ENCODE assay signal across 21 cellular contexts in the genomic region with DNA sequence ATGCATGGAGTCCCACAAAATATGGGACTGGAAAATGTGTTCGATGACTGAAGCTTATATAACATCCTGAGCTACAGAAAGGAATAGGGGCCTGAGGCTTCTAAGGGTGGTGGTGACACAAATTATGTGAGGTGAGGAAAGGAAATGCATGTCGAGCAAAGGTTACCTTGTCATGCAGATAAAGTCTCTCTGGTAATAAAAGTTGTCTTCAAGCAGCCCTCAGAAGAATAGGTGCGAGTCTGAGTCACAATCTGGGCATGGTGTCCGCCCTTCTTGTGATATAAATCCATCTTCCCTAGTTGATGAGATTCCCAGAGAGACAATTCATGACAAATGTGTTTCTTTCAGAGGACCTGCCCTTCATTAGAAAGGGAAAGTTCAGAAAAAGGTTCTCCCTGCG.
"Had no signal": no experiment of that assay in that cellular context is flagged by ENCODE, and none has a peak within 500 bp of the region (broad histone marks: within the 10 kb centered on the region; RNA-seq: fewer than 3 reads in every experiment).

No MANE protein-coding gene starts in this region.

- H3K9me3 ChIP-seq: gastroesophageal sphincter, testis had no signal

- H3K4me1 ChIP-seq: gastroesophageal sphincter, sigmoid colon, testis had no signal

- H3K36me3 Mint-ChIP-seq: stimulated activated memory B cell treated with anti-CD40 and anti-IgM and Interleukin-4, amounts not matched to agents 10 μg/mL and 1 μg/mL and 100 μg/mL, for 72 hours had no signal

- H3K4me3 ChIP-seq: gastroesophageal sphincter, sigmoid colon, smooth muscle cell, testis had no signal

- H3K36me3 ChIP-seq: gastroesophageal sphincter, sigmoid colon had no signal

- H3K27me3 ChIP-seq: gastroesophageal sphincter, sigmoid colon, testis had no signal

- ATAC-seq: activated CD4-positive, CD25-positive, alpha-beta regulatory T cell treated with anti-CD3 and anti-CD28 coated beads, Interleukin-2, amount 50 U/mL, for 24 hours; activated naive CD8-positive, alpha-beta T cell treated with anti-CD3 and anti-CD28 coated beads, Interleukin-2, amount 50 U/mL, for 24 hours; activated T-cell treated with anti-CD3 and anti-CD28 coated beads, Interleukin-2, amount 50 U/mL, for 72 hours; gastroesophageal sphincter; left ventricle myocardium superior; stimulated activated memory B cell treated with anti-CD40 and anti-IgM and Interleukin-4, amounts not matched to agents 10 μg/mL and 1 μg/mL and 100 μg/mL, for 72 hours had no signal

- H3K27ac ChIP-seq: epithelial cell of prostate, gastroesophageal sphincter, sigmoid colon, testis had no signal

- DNase-seq: activated CD4-positive, alpha-beta memory T cell treated with anti-CD3 and anti-CD28 coated beads, Interleukin-2, amount 10 ng/mL, durations not matched to agents 7 days and 5 days; activated CD4-positive, alpha-beta T cell treated with anti-CD3 and anti-CD28 coated beads, Interleukin-2, amount 10 ng/mL, durations not matched to agents 24 days and 14 days; activated effector memory CD4-positive, alpha-beta T cell treated with anti-CD3 and anti-CD28 coated beads, Interleukin-2, amount 50 U/mL, for 16 hours; activated naive CD4-positive, alpha-beta T cell treated with anti-CD3 and anti-CD28 coated beads, Interleukin-2, amount 50 U/mL, for 16 hours; activated naive CD8-positive, alpha-beta T cell treated with anti-CD3 and anti-CD28 coated beads, Interleukin-2, amount 50 U/mL, for 24 hours; activated T-cell treated with anti-CD3 and anti-CD28 coated beads, Interleukin-2, amount 50 U/mL, for 72 hours; cortex of kidney; head of caudate nucleus; left ventricle myocardium superior; occipital lobe; posterior cingulate gyrus; sigmoid colon; stimulated activated CD4-positive, alpha-beta T cell treated with anti-CD3 and anti-CD28 coated beads, Interleukin-15, amount 100 ng/mL, for 24 hours; testis; trophoblast cell had no signal

- H3K4me1 Mint-ChIP-seq: activated CD4-positive, alpha-beta memory T cell treated with anti-CD3 and anti-CD28 coated beads, Interleukin-2, amount 10 ng/mL, durations not matched to agents 7 days and 5 days; activated CD4-positive, alpha-beta T cell treated with anti-CD3 and anti-CD28 coated beads, Interleukin-2, amount 10 ng/mL, durations not matched to agents 24 days and 14 days; activated naive CD8-positive, alpha-beta T cell treated with anti-CD3 and anti-CD28 coated beads, Interleukin-2, amount 50 U/mL, for 24 hours; nephron; stimulated activated memory B cell treated with anti-CD40 and anti-IgM and Interleukin-4, amounts not matched to agents 10 μg/mL and 1 μg/mL and 100 μg/mL, for 72 hours had no signal

- H3K27me3 Mint-ChIP-seq: activated CD4-positive, alpha-beta memory T cell treated with anti-CD3 and anti-CD28 coated beads, Interleukin-2, amount 10 ng/mL, durations not matched to agents 7 days and 5 days; activated CD4-positive, alpha-beta T cell treated with anti-CD3 and anti-CD28 coated beads, Interleukin-2, amount 10 ng/mL, durations not matched to agents 24 days and 14 days; activated naive CD8-positive, alpha-beta T cell treated with anti-CD3 and anti-CD28 coated beads, Interleukin-2, amount 50 U/mL, for 24 hours; stimulated activated memory B cell treated with anti-CD40 and anti-IgM and Interleukin-4, amounts not matched to agents 10 μg/mL and 1 μg/mL and 100 μg/mL, for 72 hours had no signal

- H3K4me3 Mint-ChIP-seq: activated CD4-positive, alpha-beta memory T cell treated with anti-CD3 and anti-CD28 coated beads, Interleukin-2, amount 10 ng/mL, durations not matched to agents 7 days and 5 days; activated CD4-positive, alpha-beta T cell treated with anti-CD3 and anti-CD28 coated beads, Interleukin-2, amount 10 ng/mL, durations not matched to agents 24 days and 14 days; activated naive CD8-positive, alpha-beta T cell treated with anti-CD3 and anti-CD28 coated beads, Interleukin-2, amount 50 U/mL, for 24 hours; activated T-cell treated with anti-CD3 and anti-CD28 coated beads, Interleukin-2, amount 50 U/mL, for 72 hours; nephron; stimulated activated memory B cell treated with anti-CD40 and anti-IgM and Interleukin-4, amounts not matched to agents 10 μg/mL and 1 μg/mL and 100 μg/mL, for 72 hours had no signal

- H3K27ac Mint-ChIP-seq: activated CD4-positive, alpha-beta memory T cell treated with anti-CD3 and anti-CD28 coated beads, Interleukin-2, amount 10 ng/mL, durations not matched to agents 7 days and 5 days; activated CD4-positive, alpha-beta T cell treated with anti-CD3 and anti-CD28 coated beads, Interleukin-2, amount 10 ng/mL, durations not matched to agents 24 days and 14 days; activated naive CD8-positive, alpha-beta T cell treated with anti-CD3 and anti-CD28 coated beads, Interleukin-2, amount 50 U/mL, for 24 hours; activated T-cell treated with anti-CD3 and anti-CD28 coated beads, Interleukin-2, amount 50 U/mL, for 72 hours; nephron; stimulated activated memory B cell treated with anti-CD40 and anti-IgM and Interleukin-4, amounts not matched to agents 10 μg/mL and 1 μg/mL and 100 μg/mL, for 72 hours had no signal
